In genomic region chrX:124984140-124984813, GRCh38 we compare ENCODE assay signal across 22 cellular contexts. TPM values are rescaled to one million over a fixed set of nuclear protein-coding genes. Genes with fewer than 3 reads are reported as not detected.
DNase-seq lines count a peak whose midpoint lies in the region; ATAC-seq, FAIRE-seq and TF ChIP-seq lines count a peak whose summit lies in the region.
"Had no signal": no experiment of that assay in that cellular context is flagged by ENCODE, and none has a peak within 500 bp of the region (broad histone marks: within the 10 kb centered on the region; RNA-seq: fewer than 3 reads in every experiment).

No MANE protein-coding gene starts in this region.

- no peak overlapping the region for H3K4me3 ChIP-seq in astrocyte (ENCODE audit: insufficient read depth, low read depth, low read length)
- H3K4me3 ChIP-seq in kidney (ENCODE audit: low read length in 2 of 2): no peak overlapping the region
- H3K4me3 ChIP-seq: A549, GM12878, GM23248, HAP-1 had no signal

- no peaks in the 10 kb centered on the region for H3K9me3 Mint-ChIP-seq in astrocyte (ENCODE audit: unreplicated experiment)
- H3K9me3 Mint-ChIP-seq: CD4-positive, alpha-beta T cell had no signal

- no peak overlapping the region for H3K4me2 ChIP-seq in astrocyte (ENCODE audit: low read length)
- H3K4me2 ChIP-seq: A549 had no signal

- no peak overlapping the region for H3K4me3 Mint-ChIP-seq in astrocyte (ENCODE audit: unreplicated experiment)
- H3K4me3 Mint-ChIP-seq: CD4-positive, alpha-beta T cell; IgD-negative memory B cell had no signal

- H3K36me3 ChIP-seq in astrocyte (ENCODE audit: insufficient read depth, low read length): no peaks in the 10 kb centered on the region
- H3K36me3 ChIP-seq in kidney (ENCODE audit: control insufficient read depth in 1 of 2, insufficient read depth in 2 of 2, low read length in 2 of 2): no peaks in the 10 kb centered on the region
- H3K36me3 ChIP-seq: HAP-1 had no signal

- no peaks in the 10 kb centered on the region for H3K4me1 ChIP-seq in astrocyte (ENCODE audit: insufficient read depth, low read length)
- no peaks in the 10 kb centered on the region for H3K4me1 ChIP-seq in kidney (ENCODE audit: control insufficient read depth in 1 of 2, insufficient read depth in 1 of 2, low read depth in 1 of 2, low read length in 2 of 2)
- H3K4me1 ChIP-seq: A549, Caco-2, HAP-1 had no signal

- H3K36me3 Mint-ChIP-seq in astrocyte (ENCODE audit: low read depth, unreplicated experiment): no peaks in the 10 kb centered on the region
- H3K36me3 Mint-ChIP-seq: IgD-negative memory B cell had no signal

- no peaks in the 10 kb centered on the region for H3K27me3 ChIP-seq in astrocyte (ENCODE audit: insufficient read depth, low read length)

- peak; percentile 70 for FAIRE-seq in astrocyte (lab: Jason Lieb, UNC)
- peak; percentile 50 for FAIRE-seq in kidney (lab: Jason Lieb, UNC)
- FAIRE-seq: A549, D721Med, GM12878, HTR-8/SVneo had no signal

- H3K27ac ChIP-seq in astrocyte (ENCODE audit: low read depth, low read length) (no peak overlapping the region), kidney (ENCODE audit: low read depth in 2 of 2, low read length in 2 of 2) (no peak overlapping the region)
- H3K27ac ChIP-seq: 22Rv1, A549, C4-2B, GM23248 had no signal

- H3K79me2 ChIP-seq in astrocyte (ENCODE audit: insufficient read depth, low read length): no peaks in the 10 kb centered on the region

- H3K27ac Mint-ChIP-seq in astrocyte (ENCODE audit: unreplicated experiment): no peak overlapping the region
- H3K27ac Mint-ChIP-seq: CD4-positive, alpha-beta T cell had no signal

- intact Hi-C loops in kidney (cut with DNase I): no loop called here

- no peak for ATAC-seq in HG02588 (IDR thresholded peaks at IDR 0.05; ENCODE audit: unreplicated experiment)
- ATAC-seq: A549, GM12878 had no signal

- no peak overlapping the region for H2AFZ ChIP-seq in astrocyte (ENCODE audit: low read depth, low read length)
- H2AFZ ChIP-seq: GM23248 had no signal

- DNase-seq in DMS53 (lab: John Stamatoyannopoulos, UW): peak; percentile 25
- no peak for DNase-seq in DMS53 treated with DMSO at 0.1 percent for 48 hours (lab: John Stamatoyannopoulos, UW; ENCODE audit: unreplicated experiment)
- no peak for DNase-seq in astrocyte (ENCODE audit: low read depth)
- no peak for DNase-seq in kidney
- no peak for DNase-seq in anterior cingulate cortex (lab: John Stamatoyannopoulos, UW)
- no peak for DNase-seq in GM19240 (ENCODE audit: insufficient read length, low spot score)
- DNase-seq: AML-193; Caco-2; CD4-positive, alpha-beta T cell; DMS79 treated with DMSO at 0.1 percent for 48 hours; GM23248; KG1 had no signal

- no peaks in the 10 kb centered on the region for H3K4me1 Mint-ChIP-seq in astrocyte (ENCODE audit: low read depth, unreplicated experiment)
- H3K4me1 Mint-ChIP-seq: IgD-negative memory B cell had no signal

- H3K9ac ChIP-seq in astrocyte (ENCODE audit: low read length): no peak overlapping the region
- no peak overlapping the region for H3K9ac ChIP-seq in kidney (ENCODE audit: low read length in 2 of 2)
- H3K9ac ChIP-seq: GM23248 had no signal

- H4K20me1 ChIP-seq in astrocyte (ENCODE audit: insufficient read depth, low read length): no peaks in the 10 kb centered on the region

- no peak for TF ChIP-seq CTCF in astrocyte (IDR thresholded peaks at IDR 0.05; ENCODE audit: insufficient read depth, low read depth, low read length)
- no peak for TF ChIP-seq CTCF in kidney (IDR thresholded peaks at IDR 0.05; ENCODE audit: borderline replicate concordance, extremely low read depth, insufficient read depth)

- H3K27me3 Mint-ChIP-seq in astrocyte (ENCODE audit: low read depth, unreplicated experiment): no peaks in the 10 kb centered on the region
- H3K27me3 Mint-ChIP-seq: CD4-positive, alpha-beta T cell; IgD-negative memory B cell had no signal

- H3K9me3 ChIP-seq in astrocyte (ENCODE audit: insufficient read depth, low read depth, low read length) (no peaks in the 10 kb centered on the region), kidney (ENCODE audit: control insufficient read depth in 1 of 2, low read length in 2 of 2) (no peaks in the 10 kb centered on the region)
- H3K9me3 ChIP-seq: A549, Caco-2, HAP-1 had no signal

RNA-seq across cellular contexts. Expression of gene TENM1, which starts 20.7 kb away (rescaled TPM):
- total RNA-seq in astrocyte (0.50 and 0.52 TPM in 2 replicates), kidney (3.6 TPM)
- 0.75 TPM for polyA plus RNA-seq in kidney (ENCODE audit: insufficient read depth, low read depth, low replicate concordance)
- total RNA-seq: GM23248 had no signal
- polyA plus RNA-seq: BJ, GM23248 had no signal
